Comparison of ENCODE assay signal across 8 cellular contexts in genomic region chr12:99985129-99985570, GRCh38. TPM values are rescaled to one million over a fixed set of nuclear protein-coding genes. Genes with fewer than 3 reads are reported as not detected.
DNase-seq lines count a peak whose midpoint lies in the region; ATAC-seq and TF ChIP-seq lines count a peak whose summit lies in the region.

No MANE protein-coding gene starts in this region.

- DNase-seq in GM06990 (ENCODE audit: extremely low read depth, insufficient read length) (no peak), SJSA1 (ENCODE audit: low read depth in 1 of 2, low spot score in 2 of 2) (no peak), fibroblast of the aortic adventitia (ENCODE audit: low read depth) (peak; percentile 17), psoas muscle (no peak), COR-L47 (lab: John Stamatoyannopoulos, UW) (no peak), ecto neural progenitor cell (ENCODE audit: low spot score) (no peak)
- no peak for DNase-seq in activated naive CD4-positive, alpha-beta T cell treated with Interleukin-2 at 50 U/mL for 16 hours

- ATAC-seq in HG02610 (IDR thresholded peaks at IDR 0.05; ENCODE audit: unreplicated experiment), result peak; percentile 26
- no peak for ATAC-seq in psoas muscle

- no peaks in the 10 kb centered on the region for H3K9me3 ChIP-seq in SJSA1 (replicated peaks)
- no peaks in the 10 kb centered on the region for H3K9me3 ChIP-seq in psoas muscle

- H3K4me3 ChIP-seq in GM06990 (replicated peaks; ENCODE audit: low read depth, low read length) (peak overlapping the region; percentile 56), SJSA1 (peak overlapping the region; percentile 35), fibroblast of the aortic adventitia (ENCODE audit: low read depth, low read length) (peak overlapping the region; percentile 69), psoas muscle (peak overlapping the region; percentile 71)

- 1 to 4% (median 2%) methylated on average over 10 of the region's 10 CpGs for WGBS in psoas muscle, 3 donors

- H3K36me3 ChIP-seq in GM06990 (ENCODE audit: control insufficient read depth, insufficient read depth, low read length) (no peaks in the 10 kb centered on the region), SJSA1 (no peaks in the 10 kb centered on the region), psoas muscle (ENCODE audit: insufficient read depth in 1 of 2, low read depth in 1 of 2) (no peaks in the 10 kb centered on the region)

- H3K27ac ChIP-seq in SJSA1 (no peak overlapping the region), psoas muscle (peak overlapping the region; percentile 57)

- TF ChIP-seq CTCF in GM06990 (IDR thresholded peaks at IDR 0.05; ENCODE audit: insufficient read depth, low read length, poor library complexity, severe bottlenecking) (no peak), fibroblast of the aortic adventitia (IDR thresholded peaks at IDR 0.05; ENCODE audit: insufficient read depth, low read length) (no peak), psoas muscle (IDR thresholded peaks at IDR 0.05) (no peak)

- H3K27me3 ChIP-seq in GM06990 (replicated peaks; ENCODE audit: control insufficient read depth, insufficient read depth, low read length) (peaks cover 5% of the 10 kb centered on the region), SJSA1 (replicated peaks) (peaks cover 51% of the 10 kb centered on the region), psoas muscle (ENCODE audit: insufficient read depth in 3 of 3, low read length in 2 of 3) (peaks cover 0 to 17% (median 0%) of the 10 kb centered on the region in 3 donors)

- peaks cover 5% of the 10 kb centered on the region for H3K4me1 ChIP-seq in SJSA1 (replicated peaks)
- peaks cover 2% of the 10 kb centered on the region for H3K4me1 ChIP-seq in psoas muscle

- intact Hi-C loops in psoas muscle (cut with DNase I), result loop anchor here in 1 of 2 donors (10.0 kb wide), 1 partner anchor 170 kb away; no protein-coding TSS in a partner anchor

RNA-seq across cellular contexts. Expression of gene ANKS1B, which starts 0.4 kb away (rescaled TPM):
- not detected in 2 replicates for total RNA-seq in SJSA1 (2014; rRNA removed; shearing (Covaris generic))
- total RNA-seq in fibroblast of the aortic adventitia (ENCODE audit: low replicate concordance) (1.5 and 47.0 TPM in 2 replicates), psoas muscle (1 to 10 TPM; 3.6 to 7.4 (median 4.2) TPM)
- 1 to 10 TPM in 2 of 3 donors, under 1 TPM in 1; 0.46 to 2.4 (median 1.1) TPM for polyA plus RNA-seq in psoas muscle
